Comparison of ENCODE assay signal across 15 cellular contexts in genomic region chr6:161561938-161562337, GRCh38.
A peak's percentile ranks its signal among the peaks of the same experiment; 100 is the strongest.
DNase-seq lines count a peak whose midpoint lies in the region; ATAC-seq, FAIRE-seq and TF ChIP-seq lines count a peak whose summit lies in the region.
"Had no signal": no experiment of that assay in that cellular context is flagged by ENCODE, and none has a peak within 500 bp of the region (broad histone marks: within the 10 kb centered on the region; RNA-seq: fewer than 3 reads in every experiment).

No MANE protein-coding gene starts in this region.

- TF ChIP-seq POLR2A in K562 (conservative IDR thresholded peaks at IDR 0.05) (no peak), spleen (IDR thresholded peaks at IDR 0.05) (no peak)

- DNase-seq in A673 (ENCODE audit: low spot score): peak; percentile 18
- peak; percentile 10 for DNase-seq in GM23338 (ENCODE audit: low spot score)
- no peak for DNase-seq in K562 (ENCODE audit: extremely low read depth in 1 of 4, low spot score in 3 of 4)
- DNase-seq in nephron progenitor cell: peak; percentile 49
- no peak for DNase-seq in spleen
- DNase-seq: 8988T; CD8-positive, alpha-beta T cell; COR-L47; DND-41; HCEC 1CT; IMR-90 had no signal

- TF ChIP-seq RAD21 in K562 (CRISPR knock-in tag; conservative IDR thresholded peaks at IDR 0.05 in 1 of 2, IDR thresholded peaks at IDR 0.05 in 1 of 2): no peak

- H3K36me3 Mint-ChIP-seq in GM23338 (ENCODE audit: low read depth) (no peaks in the 10 kb centered on the region), nephron progenitor cell (ENCODE audit: low read depth) (no peaks in the 10 kb centered on the region)
- H3K36me3 Mint-ChIP-seq: CD14-positive monocyte; CD8-positive, alpha-beta T cell had no signal

- H3K4me1 ChIP-seq in A673 (ENCODE audit: insufficient read depth, low read length, poor library complexity, severe bottlenecking) (no peaks in the 10 kb centered on the region), GM23338 (ENCODE audit: insufficient read depth) (no peaks in the 10 kb centered on the region), K562 (replicated peaks in 1 of 2; ENCODE audit: control insufficient read depth in 2 of 2, insufficient read depth in 2 of 2, low read length in 2 of 2) (no peaks in the 10 kb centered on the region), spleen (no peaks in the 10 kb centered on the region)

- H3K4me3 ChIP-seq in A673 (ENCODE audit: low read depth, low read length, poor library complexity, severe bottlenecking) (no peak overlapping the region), GM23338 (no peak overlapping the region), K562 (no peak overlapping the region), spleen (no peak overlapping the region)

- in situ Hi-C loops in K562 (cut with MboI): no loop called here

- no peaks in the 10 kb centered on the region for H3K79me2 ChIP-seq in GM23338 (replicated peaks; ENCODE audit: insufficient read depth)
- no peaks in the 10 kb centered on the region for H3K79me2 ChIP-seq in K562 (ENCODE audit: control insufficient read depth, insufficient read depth, low read length)

- CTCF ChIA-PET in A673 (lab: Charles Lee): no interaction called here
- CTCF ChIA-PET in K562 (lab: Yijun Ruan, JAX; ENCODE audit: low intra/inter-chr PET ratio): no interaction called here

- H3K27me3 ChIP-seq in A673 (replicated peaks; ENCODE audit: insufficient read depth, low read depth, low read length, poor library complexity) (peaks cover 9% of the 10 kb centered on the region), GM23338 (ENCODE audit: insufficient read depth) (no peaks in the 10 kb centered on the region), K562 (ENCODE audit: control insufficient read depth in 2 of 2, insufficient read depth in 2 of 2, low read length in 2 of 2) (0 out of 5 replicates have a peak, but pooled peaks cover 0 to 8% of the 10 kb centered on the region in 2 experiments), spleen (replicated peaks in 1 of 7) (no peaks in the 10 kb centered on the region)

- H3K9me2 ChIP-seq in GM23338 (ENCODE audit: insufficient read depth): peaks cover 7% of the 10 kb centered on the region; the same call in 1 of the 2 replicates

- H3K27ac Mint-ChIP-seq in GM23338 (no peak overlapping the region), nephron progenitor cell (no peak overlapping the region)
- H3K27ac Mint-ChIP-seq: CD14-positive monocyte; CD8-positive, alpha-beta T cell had no signal

- no peak overlapping the region for H3K27ac ChIP-seq in A673 (ENCODE audit: low read depth, low read length, poor library complexity, severe bottlenecking)
- H3K27ac ChIP-seq in GM23338 (ENCODE audit: low read depth): no peak overlapping the region
- no peak overlapping the region for H3K27ac ChIP-seq in K562 (ENCODE audit: extremely low read depth, low read depth, low read length)
- no peak overlapping the region for H3K27ac ChIP-seq in spleen
- H3K27ac ChIP-seq: KMS-11 had no signal

- no peaks in the 10 kb centered on the region for H3K36me3 ChIP-seq in A673 (ENCODE audit: insufficient read depth, low read length, poor library complexity, severe bottlenecking)
- no peaks in the 10 kb centered on the region for H3K36me3 ChIP-seq in GM23338 (ENCODE audit: insufficient read depth)
- no peaks in the 10 kb centered on the region for H3K36me3 ChIP-seq in K562 (ENCODE audit: control insufficient read depth, insufficient read depth, low read length)
- H3K36me3 ChIP-seq in spleen: no peaks in the 10 kb centered on the region

- BruUV-seq in A673 (replicated peaks; lab: Mats Ljungman, UMichigan) (no TSS peak), K562 (replicated peaks; lab: Mats Ljungman, UMichigan) (no TSS peak)

- no peaks in the 10 kb centered on the region for H3K4me1 Mint-ChIP-seq in GM23338
- H3K4me1 Mint-ChIP-seq in nephron progenitor cell: peaks cover 5% of the 10 kb centered on the region
- H3K4me1 Mint-ChIP-seq: CD14-positive monocyte had no signal

- H2AFZ ChIP-seq in GM23338 (no peak overlapping the region), K562 (ENCODE audit: low read depth, low read length) (no peak overlapping the region)

- H3K9ac ChIP-seq in K562 (ENCODE audit: insufficient read depth in 1 of 2, low read depth in 2 of 2, low read length in 2 of 2): no peak overlapping the region
- H3K9ac ChIP-seq: KMS-11 had no signal

- no peaks in the 10 kb centered on the region for H3K9me3 ChIP-seq in A673 (ENCODE audit: low read depth, low read length, poor library complexity, severe bottlenecking)
- no peaks in the 10 kb centered on the region for H3K9me3 ChIP-seq in K562 (replicated peaks; ENCODE audit: control insufficient read depth, insufficient read depth, low read depth, low read length)
- H3K9me3 ChIP-seq in spleen: peaks cover 0 to 7% (median 0%) of the 10 kb centered on the region in 8 donors

- TF ChIP-seq EP300 in K562 (IDR thresholded peaks at IDR 0.05; ENCODE audit: low read length): no peak

- no peaks in the 10 kb centered on the region for H3F3A ChIP-seq in GM23338 (replicated peaks; ENCODE audit: low read depth)

- ATAC-seq in GM23338: no peak
- no peak for ATAC-seq in K562
- ATAC-seq in GM18870 (IDR thresholded peaks at IDR 0.05; ENCODE audit: unreplicated experiment): no peak
- ATAC-seq in HG02870 (IDR thresholded peaks at IDR 0.05; ENCODE audit: unreplicated experiment): no peak
- ATAC-seq: CD8-positive, alpha-beta T cell had no signal

- no peaks in the 10 kb centered on the region for H3K9me1 ChIP-seq in K562 (ENCODE audit: control insufficient read depth, insufficient read depth, low read length)

- FAIRE-seq in K562 (lab: Jason Lieb, UNC): no peak

- H4K20me1 ChIP-seq in GM23338 (replicated peaks; ENCODE audit: insufficient read depth): no peaks in the 10 kb centered on the region
- no peaks in the 10 kb centered on the region for H4K20me1 ChIP-seq in K562 (replicated peaks; ENCODE audit: control insufficient read depth, insufficient read depth, low read length)

- H3K4me3 Mint-ChIP-seq in GM23338 (no peak overlapping the region), nephron progenitor cell (no peak overlapping the region)
- H3K4me3 Mint-ChIP-seq: CD14-positive monocyte; CD8-positive, alpha-beta T cell had no signal

- no peaks in the 10 kb centered on the region for H3K9me3 Mint-ChIP-seq in GM23338
- no peaks in the 10 kb centered on the region for H3K9me3 Mint-ChIP-seq in nephron progenitor cell
- H3K9me3 Mint-ChIP-seq: CD8-positive, alpha-beta T cell had no signal

- H3K4me2 ChIP-seq in GM23338 (no peak overlapping the region), K562 (ENCODE audit: insufficient read depth, low read length) (no peak overlapping the region)
- H3K4me2 ChIP-seq: KMS-11 had no signal

- H3K27me3 Mint-ChIP-seq in GM23338 (ENCODE audit: insufficient read depth, low read depth, poor library complexity) (peaks cover 2% of the 10 kb centered on the region), nephron progenitor cell (ENCODE audit: low read depth, poor library complexity) (no peaks in the 10 kb centered on the region)

- intact Hi-C loops in A673 (cut with micrococcal nuclease; ENCODE audit: unreplicated experiment): no loop called here
- intact Hi-C loops in K562 (cut with micrococcal nuclease): no loop called here
- intact Hi-C loops in spleen (cut with DNase I; ENCODE audit: low total_unique reads): no loop called here

- POLR2A ChIA-PET in A673 (lab: Charles Lee; ENCODE audit: low non-redundant PET): no interaction called here
- POLR2A ChIA-PET in K562 (lab: Yijun Ruan, JAX): interaction anchor here (0.5 kb wide), 1 partner anchor 70 kb away, joined by 3 read pairs; no protein-coding TSS in a partner anchor

- TF ChIP-seq CTCF in A673 (conservative IDR thresholded peaks at IDR 0.05; ENCODE audit: low read depth, low read length) (no peak), GM23338 (conservative IDR thresholded peaks at IDR 0.05; ENCODE audit: low read depth in 2 of 2) (no peak), K562 (IDR thresholded peaks at IDR 0.05 in 2 of 3, conservative IDR thresholded peaks at IDR 0.05 in 1 of 3; ENCODE audit: insufficient read depth in 2 of 3, low read depth in 1 of 3, low read length in 3 of 3) (no peak), nephron progenitor cell (IDR thresholded peaks at IDR 0.05) (no peak), spleen (IDR thresholded peaks at IDR 0.05 in 8 of 11, conservative IDR thresholded peaks at IDR 0.05 in 3 of 11) (no peak)

- under 1% methylated on average over 9 of the region's 9 CpGs for WGBS in K562 (ENCODE audit: insufficient coverage, low coverage, missing lambda C conversion rate)
- 71 to 84% (median 78%) methylated on average over 9 of the region's 9 CpGs for WGBS in spleen, 5 donors

TF ChIP-seq in GM23338, 12 proteins besides CTCF, POLR2A, EP300 and RAD21 (continues in another document):
- TF ChIP-seq EZH2 (IDR thresholded peaks at IDR 0.05; ENCODE audit: low read depth, unreplicated experiment): no peak
- no peak for TF ChIP-seq ETS1 (IDR thresholded peaks at IDR 0.05)
- no peak for TF ChIP-seq NANOG (IDR thresholded peaks at IDR 0.05; ENCODE audit: borderline replicate concordance)
- no peak for TF ChIP-seq EZH2phosphoT487 (IDR thresholded peaks at IDR 0.05; ENCODE audit: unreplicated experiment)

TF ChIP-seq in K562, 482 proteins besides CTCF, POLR2A, EP300 and RAD21 (continues in another document):
- TF ChIP-seq MLLT1 (IDR thresholded peaks at IDR 0.05): no peak
- TF ChIP-seq PKNOX1 (IDR thresholded peaks at IDR 0.05): peak; percentile 35; the same call in 1 of the 2 replicates

Comparison
In these comparisons a context has a peak if more than half of its experiments do, and no peak if none do; other contexts are left out.
1. DNase-seq: peak in A673 (single experiment), GM23338 (single experiment) and nephron progenitor cell (single experiment); none in K562 (0 of 4) and spleen (single experiment).